Comparison of ENCODE assay signal across 1 cellular context in genomic region chr1:40531381-40532061, GRCh38.
A peak's percentile ranks its signal among the peaks of the same experiment; 100 is the strongest.
TF ChIP-seq lines count a peak whose summit lies in the region.

ZNF684 (plus strand) TSS chr1:40531637; CDS start chr1:40533167, 1,530 bp downstream.

TF ChIP-seq in K562, 482 proteins besides CTCF, POLR2A, EP300 and RAD21 (continued from another document and continues in another):
- peak; percentile 65; the same call in 1 of the 2 replicates for TF ChIP-seq E2F1 (CRISPR knock-in tag; IDR thresholded peaks at IDR 0.05)
- TF ChIP-seq ZC3H8 (IDR thresholded peaks at IDR 0.05), result no peak
- peak; percentile 66; the same call in 1 of the 2 replicates for TF ChIP-seq GTF2E2 (tag; IDR thresholded peaks at IDR 0.05)
- no peak for TF ChIP-seq TGIF2 (CRISPR knock-in tag; IDR thresholded peaks at IDR 0.05)
- peak; percentile 100 for TF ChIP-seq ZKSCAN1 (IDR thresholded peaks at IDR 0.05; ENCODE audit: low read depth, low read length)
- TF ChIP-seq HDAC2 (IDR thresholded peaks at IDR 0.05), result 0 out of 2 replicates have a peak, but pooled peaks have one; percentile 34
- no peak for TF ChIP-seq KDM1A (IDR thresholded peaks at IDR 0.05)
- TF ChIP-seq HES1 (IDR thresholded peaks at IDR 0.05; ENCODE audit: low read depth), result no peak
- TF ChIP-seq RNF2 (IDR thresholded peaks at IDR 0.05), result peak; percentile 47; the same call in 1 of the 2 replicates
- TF ChIP-seq POLR2G (IDR thresholded peaks at IDR 0.05; ENCODE audit: low read depth, low read length), result peak; percentile 87
- TF ChIP-seq ZBTB40 (IDR thresholded peaks at IDR 0.05), result peak; percentile 98
- TF ChIP-seq ZBTB40 (CRISPR knock-in tag; IDR thresholded peaks at IDR 0.05), result no peak
- TF ChIP-seq PHF8 (IDR thresholded peaks at IDR 0.05; ENCODE audit: borderline replicate concordance, low read length), result peak; percentile 88
- peak; percentile 54; the same call in 1 of the 2 replicates for TF ChIP-seq RB1 (IDR thresholded peaks at IDR 0.05; ENCODE audit: low read depth)
- peak; percentile 8; the same call in 1 of the 2 replicates for TF ChIP-seq CTBP1 (IDR thresholded peaks at IDR 0.05; ENCODE audit: borderline replicate concordance)
- no peak for TF ChIP-seq DLX4 (CRISPR knock-in tag; IDR thresholded peaks at IDR 0.05)
- TF ChIP-seq ATF1 (CRISPR knock-in tag; IDR thresholded peaks at IDR 0.05), result no peak
- peak; percentile 97 for TF ChIP-seq ATF1 (tag; IDR thresholded peaks at IDR 0.05)
- no peak for TF ChIP-seq HDAC3 (IDR thresholded peaks at IDR 0.05; ENCODE audit: borderline replicate concordance, partially characterized antibody)
- TF ChIP-seq ETS2 (tag; IDR thresholded peaks at IDR 0.05; ENCODE audit: borderline replicate concordance, poor library complexity, severe bottlenecking), result no peak
- no peak; the same call in 1 of the 2 replicates for TF ChIP-seq ZBTB1 (CRISPR knock-in tag; IDR thresholded peaks at IDR 0.05; ENCODE audit: borderline replicate concordance, low read depth)
- TF ChIP-seq ZMIZ1 (IDR thresholded peaks at IDR 0.05; ENCODE audit: low read depth in 2 of 2, low read length in 2 of 2), result no peak
- no peak; the same call in 1 of the 2 replicates for TF ChIP-seq SOX6 (IDR thresholded peaks at IDR 0.05)
- peak; percentile 63; the same call in 1 of the 2 replicates for TF ChIP-seq ZBTB9 (CRISPR knock-in tag; IDR thresholded peaks at IDR 0.05)
- peak; percentile 74; the same call in 1 of the 2 replicates for TF ChIP-seq ELF2 (CRISPR knock-in tag; IDR thresholded peaks at IDR 0.05)
- TF ChIP-seq TOE1 (IDR thresholded peaks at IDR 0.05; ENCODE audit: borderline replicate concordance), result no peak
- peak; percentile 79; the same call in 1 of the 2 replicates for TF ChIP-seq TOE1 (CRISPR knock-in tag; IDR thresholded peaks at IDR 0.05; ENCODE audit: borderline replicate concordance, low read depth)
- TF ChIP-seq SMC3 (conservative IDR thresholded peaks at IDR 0.05; ENCODE audit: insufficient read depth, low read depth, low read length), result no peak
- TF ChIP-seq DNMT1 (IDR thresholded peaks at IDR 0.05), result no peak
- peak; percentile 78 for TF ChIP-seq TBP (optimal IDR thresholded peaks at IDR 0.05; ENCODE audit: low read depth, low read length)
- no peak for TF ChIP-seq BRD4 (IDR thresholded peaks at IDR 0.05)
- no peak for TF ChIP-seq MED1 (CRISPR knock-in tag; IDR thresholded peaks at IDR 0.05; ENCODE audit: borderline replicate concordance)
- TF ChIP-seq COPS2 (conservative IDR thresholded peaks at IDR 0.05), result no peak
- TF ChIP-seq SNRNP70 (optimal IDR thresholded peaks at IDR 0.05; ENCODE audit: low read depth, low read length), result no peak
- no peak for TF ChIP-seq ZNF668 (CRISPR knock-in tag; IDR thresholded peaks at IDR 0.05)
- peak; percentile 50 to 67; a peak in 3 of 4 replicates for TF ChIP-seq FOXK2 (conservative IDR thresholded peaks at IDR 0.05 in 1 of 2, IDR thresholded peaks at IDR 0.05 in 1 of 2; ENCODE audit: low read depth in 2 of 2)
- peak; percentile 82 for TF ChIP-seq ZFX (CRISPR knock-in tag; IDR thresholded peaks at IDR 0.05)
- TF ChIP-seq SMAD1 (IDR thresholded peaks at IDR 0.05; ENCODE audit: low read depth, low read length, partially characterized antibody), result peak; percentile 57
- no peak for TF ChIP-seq ZNF41 (CRISPR knock-in tag; conservative IDR thresholded peaks at IDR 0.05)
- peak; percentile 85 for TF ChIP-seq CREB1 (IDR thresholded peaks at IDR 0.05)
- TF ChIP-seq CREB1 (CRISPR knock-in tag; IDR thresholded peaks at IDR 0.05), result peak; percentile 85
- no peak for TF ChIP-seq HDGF (IDR thresholded peaks at IDR 0.05)
- TF ChIP-seq PHB2 (IDR thresholded peaks at IDR 0.05; ENCODE audit: low read depth), result no peak
- peak; percentile 42 for TF ChIP-seq PHF20 (IDR thresholded peaks at IDR 0.05; ENCODE audit: partially characterized antibody)
- TF ChIP-seq ZNF395 (CRISPR knock-in tag; IDR thresholded peaks at IDR 0.05), result peak; percentile 77; the same call in 1 of the 2 replicates
- no peak for TF ChIP-seq ZNF274 (IDR thresholded peaks at IDR 0.05; ENCODE audit: borderline replicate concordance, low read depth, low read length)
- no peak for TF ChIP-seq RNF219 (CRISPR knock-in tag; IDR thresholded peaks at IDR 0.05)
- peak; percentile 75 for TF ChIP-seq NBN (IDR thresholded peaks at IDR 0.05; ENCODE audit: low read depth)
- TF ChIP-seq TSC22D4 (tag; IDR thresholded peaks at IDR 0.05), result no peak
